19 cellular contexts compared by ENCODE assay signal in genomic region chr13:44415815-44416214, GRCh38. TPM values are rescaled to one million over a fixed set of nuclear protein-coding genes. Genes with fewer than 3 reads are reported as not detected.
DNase-seq lines count a peak whose midpoint lies in the region; ATAC-seq, FAIRE-seq and TF ChIP-seq lines count a peak whose summit lies in the region.
"Had no signal": no experiment of that assay in that cellular context is flagged by ENCODE, and none has a peak within 500 bp of the region (broad histone marks: within the 10 kb centered on the region; RNA-seq: fewer than 3 reads in every experiment).

No MANE protein-coding gene starts in this region.

- H3K9ac ChIP-seq in H1 (replicated peaks in 1 of 4; ENCODE audit: extremely low read depth in 1 of 4, low read depth in 3 of 4, low read length in 3 of 4) (no peak overlapping the region), neuronal stem cell (ENCODE audit: low read depth, low read length, poor library complexity) (no peak overlapping the region)

- 51% methylated on average over 15 of the region's 15 CpGs; no CpG with 5 or more reads in 1 of the 2 experiments for WGBS in H1 (ENCODE audit: extremely low coverage in 1 of 2, insufficient coverage in 1 of 2, insufficient read length in 1 of 2, insufficient replicate concordance in 2 of 2, low coverage in 1 of 2, low lambda C conversion rate in 2 of 2, missing lambda C conversion rate in 1 of 2), 2 experiments
- WGBS in neuronal stem cell (ENCODE audit: extremely low coverage in 2 of 2, insufficient read length in 2 of 2, insufficient replicate concordance in 1 of 2), 2 donors, result no CpG with 5 or more reads among the region's 15 CpGs

- H2AK5ac ChIP-seq in H1 (ENCODE audit: low read depth, low read length) (no peak overlapping the region), neuronal stem cell (ENCODE audit: low read depth, low read length) (no peak overlapping the region)

- peak overlapping the region; percentile 23; the same call in 1 of the 2 replicates for H3K4me3 ChIP-seq in HL-60 (replicated peaks; ENCODE audit: insufficient read depth, low read length)
- no peak overlapping the region for H3K4me3 ChIP-seq in H1 (ENCODE audit: extremely low read depth in 1 of 4, insufficient read depth in 2 of 4, low read depth in 3 of 4, low read length in 4 of 4)
- H3K4me3 ChIP-seq in neuronal stem cell (ENCODE audit: low read length in 2 of 2), result no peak overlapping the region
- H3K4me3 ChIP-seq: A549, SJSA1 had no signal

- CTCF ChIA-PET in H1 (lab: Charles Lee; ENCODE audit: partially characterized antibody), result interaction anchor here (0.6 to 1.8 kb wide), 11 partner anchors 9 to 224 kb away, joined by 3 to 7 read pairs (median 3); no protein-coding TSS in a partner anchor

- H3K4ac ChIP-seq in H1 (replicated peaks; ENCODE audit: insufficient read length, low read depth, low read length) (no peak overlapping the region), neuronal stem cell (ENCODE audit: low read length) (no peak overlapping the region)

- no peak overlapping the region for H4K8ac ChIP-seq in H1 (ENCODE audit: extremely low read depth, insufficient read depth, low read length)
- peak overlapping the region; percentile 56 for H4K8ac ChIP-seq in neuronal stem cell (ENCODE audit: low read depth, low read length)

- no peak for TF ChIP-seq POLR2A in H1 (IDR thresholded peaks at IDR 0.05; ENCODE audit: control extremely low read depth in 1 of 2, low read depth in 2 of 2, low read length in 2 of 2)

- FAIRE-seq in H1 (lab: Jason Lieb, UNC), result no peak
- FAIRE-seq: A549 had no signal

- no peak overlapping the region for H2BK15ac ChIP-seq in H1 (ENCODE audit: low read length)
- no peak overlapping the region for H2BK15ac ChIP-seq in neuronal stem cell (ENCODE audit: low read length)

- H3K4me1 ChIP-seq in H1 (replicated peaks in 1 of 4; ENCODE audit: control insufficient read depth in 3 of 4, insufficient read depth in 4 of 4, low read length in 3 of 4) (peaks cover 8 to 18% (median 12%) of the 10 kb centered on the region in 4 experiments), neuronal stem cell (ENCODE audit: control insufficient read depth in 2 of 2, insufficient read depth in 1 of 2, low read depth in 1 of 2, low read length in 2 of 2) (peaks cover 12 to 17% of the 10 kb centered on the region in 2 donors)
- H3K4me1 ChIP-seq: A549, SJSA1 had no signal

- H3K27ac Mint-ChIP-seq in CD14-positive monocyte, result peak overlapping the region in 1 of 7 donors; percentile 2
- H3K27ac Mint-ChIP-seq: CD4-positive, alpha-beta T cell had no signal

- no peaks in the 10 kb centered on the region; a peak in 1 of 4 replicates for H3K9me3 ChIP-seq in H1 (ENCODE audit: insufficient read depth in 2 of 2, low read depth in 1 of 2, low read length in 1 of 2)
- H3K9me3 ChIP-seq in neuronal stem cell (replicated peaks in 1 of 2; ENCODE audit: control insufficient read depth in 2 of 2, insufficient read depth in 1 of 2, low read depth in 1 of 2, low read length in 2 of 2), result no peaks in the 10 kb centered on the region
- H3K9me3 ChIP-seq: A549, SJSA1 had no signal

- no peak; a peak in 1 of 4 replicates for TF ChIP-seq RAD21 in H1 (IDR thresholded peaks at IDR 0.05 in 1 of 2, conservative IDR thresholded peaks at IDR 0.05 in 1 of 2; ENCODE audit: low read depth in 2 of 2, low read length in 2 of 2)

- H3K4me1 Mint-ChIP-seq in CD14-positive monocyte, result peaks cover 33% of the 10 kb centered on the region

- H3K4me3 Mint-ChIP-seq in CD14-positive monocyte, result peak overlapping the region; percentile 49 to 77
- H3K4me3 Mint-ChIP-seq: CD4-positive, alpha-beta T cell had no signal

- POLR2A ChIA-PET in H1 (lab: Charles Lee; ENCODE audit: partially characterized antibody), result interaction anchor here (0.8 to 5.9 kb wide), 7 partner anchors 9 to 43 kb away, joined by 3 to 74 read pairs (median 6); no protein-coding TSS in a partner anchor

- no peaks in the 10 kb centered on the region for H3K27me3 ChIP-seq in HL-60 (ENCODE audit: insufficient read depth, poor library complexity, severe bottlenecking)
- H3K27me3 ChIP-seq in H1 (replicated peaks in 1 of 4; ENCODE audit: control insufficient read depth in 3 of 4, extremely low read depth in 1 of 4, insufficient read depth in 3 of 4, low read length in 3 of 4), result no peaks in the 10 kb centered on the region
- H3K27me3 ChIP-seq in neuronal stem cell (ENCODE audit: control insufficient read depth in 3 of 3, insufficient read depth in 3 of 3, low read depth in 1 of 3, low read length in 3 of 3), result no peaks in the 10 kb centered on the region
- H3K27me3 ChIP-seq: SJSA1 had no signal

- H2BK5ac ChIP-seq in H1 (ENCODE audit: low read depth, low read length), result peak overlapping the region; percentile 31; the same call in 1 of the 2 replicates
- H2BK5ac ChIP-seq in neuronal stem cell (ENCODE audit: low read length), result peak overlapping the region; percentile 59

- no peak for ATAC-seq in HG03097 (IDR thresholded peaks at IDR 0.05; ENCODE audit: low FRiP score, unreplicated experiment)
- ATAC-seq: A549, HCT116 had no signal

- H4K5ac ChIP-seq in H1 (ENCODE audit: insufficient read length, low read depth, low read length), result no peak overlapping the region

- no peak for TF ChIP-seq CTCF in CD14-positive monocyte (IDR thresholded peaks at IDR 0.05)
- no peak for TF ChIP-seq CTCF in HL-60 (IDR thresholded peaks at IDR 0.05; ENCODE audit: insufficient read depth, low read length)
- no peak for TF ChIP-seq CTCF in H1 (IDR thresholded peaks at IDR 0.05; ENCODE audit: control extremely low read depth in 1 of 3, insufficient read depth in 1 of 3, low read depth in 1 of 3, low read length in 3 of 3)

- H3K27ac ChIP-seq in HL-60 (replicated peaks) (peak overlapping the region; percentile 59), H1 (ENCODE audit: low read depth, low read length) (no peak overlapping the region), neuronal stem cell (replicated peaks; ENCODE audit: low read length) (no peak overlapping the region)
- H3K27ac ChIP-seq: A549, SJSA1 had no signal

- H3K36me3 ChIP-seq in H1 (ENCODE audit: control insufficient read depth in 2 of 4, insufficient read depth in 4 of 4, low read length in 3 of 4), result no peaks in the 10 kb centered on the region
- no peaks in the 10 kb centered on the region for H3K36me3 ChIP-seq in neuronal stem cell (replicated peaks in 1 of 2; ENCODE audit: control insufficient read depth in 2 of 2, insufficient read depth in 2 of 2, low read length in 2 of 2)
- H3K36me3 ChIP-seq: SJSA1 had no signal

- no peaks in the 10 kb centered on the region for H3K23me2 ChIP-seq in H1 (ENCODE audit: low read depth, low read length)

- H3K18ac ChIP-seq in H1 (ENCODE audit: extremely low read depth, low read length), result peak overlapping the region; percentile 11; the same call in 1 of the 2 replicates
- peak overlapping the region; percentile 86 for H3K18ac ChIP-seq in neuronal stem cell (ENCODE audit: low read length)

- no peak overlapping the region for H3K23ac ChIP-seq in H1 (ENCODE audit: insufficient read length)
- H3K23ac ChIP-seq in neuronal stem cell (ENCODE audit: low read depth, low read length, poor library complexity), result peak overlapping the region; percentile 81

- H3K79me2 ChIP-seq in H1 (ENCODE audit: control insufficient read depth in 1 of 2, insufficient read depth in 2 of 2, low read length in 2 of 2), result no peaks in the 10 kb centered on the region

- H3K14ac ChIP-seq in H1 (ENCODE audit: insufficient read length), result no peak overlapping the region
- H3K14ac ChIP-seq in neuronal stem cell (ENCODE audit: low read length), result no peak overlapping the region

- TF ChIP-seq EP300 in H1 (IDR thresholded peaks at IDR 0.05; ENCODE audit: borderline replicate concordance in 1 of 2, low read depth in 2 of 2, low read length in 2 of 2), result no peak

- H4K20me1 ChIP-seq in H1 (replicated peaks in 1 of 2; ENCODE audit: control insufficient read depth in 1 of 2, insufficient read depth in 2 of 2, low read length in 2 of 2), result no peaks in the 10 kb centered on the region

- no peaks in the 10 kb centered on the region for H3K36me3 Mint-ChIP-seq in CD14-positive monocyte

- H3K79me1 ChIP-seq in H1 (ENCODE audit: low read depth, low read length) (no peaks in the 10 kb centered on the region), neuronal stem cell (ENCODE audit: low read depth, low read length) (no peaks in the 10 kb centered on the region)

- intact Hi-C loops in CD14-positive monocyte (cut with micrococcal nuclease), result no loop called here

- DNase-seq in CD14-positive monocyte (ENCODE audit: low spot score) (no peak), HL-60 (ENCODE audit: low read depth in 1 of 2, low spot score in 1 of 2) (no peak), H1 (ENCODE audit: low read depth in 1 of 2, low spot score in 2 of 2) (no peak), neuronal stem cell (ENCODE audit: low spot score) (no peak), pons (ENCODE audit: low spot score) (no peak)
- no peak for DNase-seq in central memory CD4-positive, alpha-beta T cell
- DNase-seq: CD4-positive, alpha-beta T cell; DMS79; NCI-H1092; NCI-H146; NCI-H2081; NCI-H510A; NCI-H774; RPMI8226 had no signal

- no peak overlapping the region for H2BK120ac ChIP-seq in H1 (replicated peaks; ENCODE audit: low read depth, low read length)
- H2BK120ac ChIP-seq in neuronal stem cell (ENCODE audit: low read depth, low read length), result no peak overlapping the region

- peak overlapping the region; percentile 83 for H4K91ac ChIP-seq in H1 (replicated peaks; ENCODE audit: insufficient read length, low read length)
- no peak overlapping the region for H4K91ac ChIP-seq in neuronal stem cell (ENCODE audit: low read depth, low read length, poor library complexity)

- H3K4me2 ChIP-seq in H1 (ENCODE audit: insufficient read depth in 1 of 2, low read depth in 2 of 2, low read length in 2 of 2), result peak overlapping the region; percentile 5 to 51; a peak in 2 of 4 replicates
- H3K4me2 ChIP-seq in neuronal stem cell (ENCODE audit: insufficient read depth, low read length, poor library complexity, severe bottlenecking), result no peak overlapping the region
- H3K4me2 ChIP-seq: A549 had no signal

- peaks cover 0 to 7% (median 3%) of the 10 kb centered on the region in 7 donors for H3K9me3 Mint-ChIP-seq in CD14-positive monocyte
- H3K9me3 Mint-ChIP-seq: CD4-positive, alpha-beta T cell had no signal

- H2AFZ ChIP-seq in H1 (ENCODE audit: low read length) (peak overlapping the region; percentile 79), neuronal stem cell (ENCODE audit: low read length) (peak overlapping the region; percentile 75)

- no peak overlapping the region for H3K56ac ChIP-seq in H1 (replicated peaks; ENCODE audit: insufficient read length, low read depth, low read length)

- H2BK20ac ChIP-seq in H1 (ENCODE audit: low read length), result peak overlapping the region; percentile 29; the same call in 1 of the 2 replicates

- H2BK12ac ChIP-seq in H1 (ENCODE audit: low read depth, low read length), result peak overlapping the region; percentile 68; the same call in 1 of the 2 replicates
- H2BK12ac ChIP-seq in neuronal stem cell (ENCODE audit: low read length), result peak overlapping the region; percentile 69

- H3K27me3 Mint-ChIP-seq in CD14-positive monocyte (ENCODE audit: low read depth in 3 of 3), result peaks cover 2 to 5% (median 2%) of the 10 kb centered on the region in 3 donors
- H3K27me3 Mint-ChIP-seq: CD4-positive, alpha-beta T cell had no signal

RNA-seq across cellular contexts. Expression of gene SERP2, which starts 42.2 kb away (rescaled TPM):
- polyA plus RNA-seq in CD14-positive monocyte, result not detected
- 1.7 and 2.0 TPM in 2 replicates for total RNA-seq in H1 (2021; fragmentation: NEBNext Ultra II Directional; extraction: Animal tissue kit (Norgen Biotek cat#: 25700))
- 2.1 and 2.3 TPM in 2 replicates for polyA plus RNA-seq in H1 (2011; rRNA removed)
- 2.4 TPM for polyA plus RNA-seq in H1 (2011; cell fraction: cytosol; rRNA removed)
- polyA plus RNA-seq in H1 (2011; cell fraction: nucleus; rRNA removed), result 2.1 TPM
- polyA plus RNA-seq in H1 (2012, experiment 1 of 2), result 1.5 to 3.2 TPM (median 2.6 TPM) in 4 replicates
- 3.5 TPM for polyA plus RNA-seq in H1 (2012, experiment 2 of 2)
- polyA plus RNA-seq in H1 (2013, experiment 1 of 2), result 1.3 TPM
- polyA plus RNA-seq in H1 (2013, experiment 2 of 2), result 2.0 TPM
- polyA minus RNA-seq in H1 (2011; rRNA and poly(A)+ RNA removed), result 0.54 and 2.7 TPM in 2 replicates
- 2.6 TPM for polyA minus RNA-seq in H1 (2011; cell fraction: cytosol; rRNA and poly(A)+ RNA removed)
- 1.5 TPM for polyA minus RNA-seq in H1 (2011; cell fraction: nucleus; rRNA and poly(A)+ RNA removed)
- 5.6 TPM for polyA plus RNA-seq in neuronal stem cell (2013, experiment 1 of 2)
- polyA plus RNA-seq in neuronal stem cell (2013, experiment 2 of 2), result 5.1 TPM
- total RNA-seq: CD4-positive, alpha-beta T cell; G401; SJSA1 had no signal
- polyA plus RNA-seq: A549 had no signal
